Comparison of ENCODE assay signal across 17 cellular contexts in genomic region chr5:7391215-7391614, GRCh38. TPM values are rescaled to one million over a fixed set of nuclear protein-coding genes. Genes with fewer than 3 reads are reported as not detected.
DNase-seq lines count a peak whose midpoint lies in the region; ATAC-seq, FAIRE-seq and TF ChIP-seq lines count a peak whose summit lies in the region.
"Had no signal": no experiment of that assay in that cellular context is flagged by ENCODE, and none has a peak within 500 bp of the region (broad histone marks: within the 10 kb centered on the region; RNA-seq: fewer than 3 reads in every experiment).

No MANE protein-coding gene starts in this region.

- H3K9me2 ChIP-seq in GM23338 (ENCODE audit: insufficient read depth): no peaks in the 10 kb centered on the region

- TF ChIP-seq CTCF in GM23338 (conservative IDR thresholded peaks at IDR 0.05; ENCODE audit: low read depth in 2 of 2): peak; percentile 35 to 43; a peak in 3 of 4 replicates
- TF ChIP-seq CTCF in H1 (IDR thresholded peaks at IDR 0.05; ENCODE audit: control extremely low read depth in 1 of 3, insufficient read depth in 1 of 3, low read depth in 1 of 3, low read length in 3 of 3): peak in 2 of 3 experiments; percentile 23 to 38; a peak in 3 of 4 replicates
- TF ChIP-seq CTCF in neural crest cell (conservative IDR thresholded peaks at IDR 0.05): peak; percentile 48
- no peak for TF ChIP-seq CTCF in foreskin fibroblast (IDR thresholded peaks at IDR 0.05; ENCODE audit: low read depth, low read length)
- no peak for TF ChIP-seq CTCF in adrenal gland (IDR thresholded peaks at IDR 0.05)

- H3K27me3 Mint-ChIP-seq in GM23338 (ENCODE audit: insufficient read depth, low read depth, poor library complexity): peaks cover 12% of the 10 kb centered on the region
- peaks cover 29% of the 10 kb centered on the region for H3K27me3 Mint-ChIP-seq in neural crest cell (ENCODE audit: low read depth)

- peaks cover 33% of the 10 kb centered on the region for H3K4me1 Mint-ChIP-seq in GM23338
- H3K4me1 Mint-ChIP-seq in neural crest cell: peaks cover 11% of the 10 kb centered on the region
- H3K4me1 Mint-ChIP-seq: activated B cell treated with CpG ODN at 0.5 μM for 24 hours had no signal

- TF ChIP-seq POLR2A in H1 (IDR thresholded peaks at IDR 0.05; ENCODE audit: control extremely low read depth in 1 of 2, low read depth in 2 of 2, low read length in 2 of 2): no peak
- no peak for TF ChIP-seq POLR2A in adrenal gland (IDR thresholded peaks at IDR 0.05)

- peak; percentile 80 for FAIRE-seq in H1 (lab: Jason Lieb, UNC)

- H3K27ac Mint-ChIP-seq in GM23338 (peak overlapping the region; percentile 74), neural crest cell (ENCODE audit: unreplicated experiment) (no peak overlapping the region)
- H3K27ac Mint-ChIP-seq: activated B cell treated with CpG ODN at 0.5 μM for 24 hours had no signal

- peak overlapping the region; percentile 53; the same call in 1 of the 2 replicates for H2BK5ac ChIP-seq in H1 (ENCODE audit: low read depth, low read length)

- no peak overlapping the region for H4K8ac ChIP-seq in H1 (ENCODE audit: extremely low read depth, insufficient read depth, low read length)

- peak overlapping the region; percentile 92 for H4K91ac ChIP-seq in H1 (replicated peaks; ENCODE audit: insufficient read length, low read length)

- intact Hi-C loops in adrenal gland (cut with DNase I): loop anchor here in 1 of 2 donors (10.0 kb wide), 1 partner anchor 626 kb away; no protein-coding TSS in a partner anchor

- H3F3A ChIP-seq in GM23338 (replicated peaks; ENCODE audit: low read depth): no peaks in the 10 kb centered on the region

- no peak overlapping the region for H3K23ac ChIP-seq in H1 (ENCODE audit: insufficient read length)

- CTCF ChIA-PET in H1 (lab: Charles Lee; ENCODE audit: partially characterized antibody): interaction anchor here (0.6 to 1.4 kb wide), 4 partner anchors 30 to 142 kb away, joined by 3 read pairs; no protein-coding TSS in a partner anchor

- TF ChIP-seq EP300 in H1 (IDR thresholded peaks at IDR 0.05; ENCODE audit: borderline replicate concordance in 1 of 2, low read depth in 2 of 2, low read length in 2 of 2): no peak

- H2BK120ac ChIP-seq in H1 (replicated peaks; ENCODE audit: low read depth, low read length): peak overlapping the region; percentile 79

- no peak overlapping the region for H3K4me2 ChIP-seq in GM23338
- no peak overlapping the region for H3K4me2 ChIP-seq in H1 (ENCODE audit: insufficient read depth in 1 of 2, low read depth in 2 of 2, low read length in 2 of 2)

- H3K18ac ChIP-seq in H1 (ENCODE audit: extremely low read depth, low read length): peak overlapping the region; percentile 88; the same call in 1 of the 2 replicates

- H3K27ac ChIP-seq in GM23338 (ENCODE audit: low read depth): no peak overlapping the region
- no peak overlapping the region for H3K27ac ChIP-seq in H1 (ENCODE audit: low read depth, low read length)
- H3K27ac ChIP-seq in adrenal gland: no peak overlapping the region
- H3K27ac ChIP-seq: brain microvascular endothelial cell, SJCRH30, suprapubic skin had no signal

- peak overlapping the region; percentile 91 for H2BK12ac ChIP-seq in H1 (ENCODE audit: low read depth, low read length)

- ATAC-seq in GM23338 (peak; percentile 2; the same call in 1 of the 3 replicates), GM21515 (IDR thresholded peaks at IDR 0.05; ENCODE audit: unreplicated experiment) (no peak)

- 67% methylated on average over 9 of the region's 9 CpGs; no CpG with 5 or more reads in 1 of the 2 experiments for WGBS in H1 (ENCODE audit: extremely low coverage in 1 of 2, insufficient coverage in 1 of 2, insufficient read length in 1 of 2, insufficient replicate concordance in 2 of 2, low coverage in 1 of 2, low lambda C conversion rate in 2 of 2, missing lambda C conversion rate in 1 of 2), 2 experiments
- 76 to 92% (median 84%) methylated on average over 9 of the region's 9 CpGs for WGBS in adrenal gland, 4 donors

- H3K9ac ChIP-seq in H1 (replicated peaks in 1 of 4; ENCODE audit: extremely low read depth in 1 of 4, low read depth in 3 of 4, low read length in 3 of 4): no peak overlapping the region

- no peaks in the 10 kb centered on the region for H3K27me3 ChIP-seq in GM23338 (ENCODE audit: insufficient read depth)
- peaks cover 0 to 4% (median 0%) of the 10 kb centered on the region in 4 experiments; a peak in 1 of 7 replicates for H3K27me3 ChIP-seq in H1 (replicated peaks in 1 of 4; ENCODE audit: control insufficient read depth in 3 of 4, extremely low read depth in 1 of 4, insufficient read depth in 3 of 4, low read length in 3 of 4)
- peaks cover 6% of the 10 kb centered on the region for H3K27me3 ChIP-seq in adrenal gland
- H3K27me3 ChIP-seq: SJCRH30 had no signal

- H3K4me1 ChIP-seq in GM23338 (ENCODE audit: insufficient read depth) (peaks cover 14% of the 10 kb centered on the region), H1 (replicated peaks in 1 of 4; ENCODE audit: control insufficient read depth in 3 of 4, insufficient read depth in 4 of 4, low read length in 3 of 4) (peaks cover 9 to 19% (median 14%) of the 10 kb centered on the region in 4 experiments), adrenal gland (replicated peaks in 1 of 2) (no peaks in the 10 kb centered on the region)
- H3K4me1 ChIP-seq: SJCRH30 had no signal

- H3K4ac ChIP-seq in H1 (replicated peaks; ENCODE audit: insufficient read length, low read depth, low read length): peak overlapping the region; percentile 83

- H3K36me3 Mint-ChIP-seq in GM23338 (ENCODE audit: low read depth) (no peaks in the 10 kb centered on the region; the same call in 2 of the 3 replicates), neural crest cell (ENCODE audit: low read depth) (no peaks in the 10 kb centered on the region)

- H3K4me3 ChIP-seq in GM23338: no peak overlapping the region
- H3K4me3 ChIP-seq in H1 (ENCODE audit: extremely low read depth in 1 of 4, insufficient read depth in 2 of 4, low read depth in 3 of 4, low read length in 4 of 4): no peak overlapping the region
- no peak overlapping the region for H3K4me3 ChIP-seq in foreskin fibroblast (ENCODE audit: low read depth in 1 of 2, low read length in 2 of 2)
- H3K4me3 ChIP-seq in adrenal gland: no peak overlapping the region
- H3K4me3 ChIP-seq: SJCRH30, suprapubic skin had no signal

- no peaks in the 10 kb centered on the region for H4K20me1 ChIP-seq in GM23338 (replicated peaks; ENCODE audit: insufficient read depth)
- H4K20me1 ChIP-seq in H1 (replicated peaks in 1 of 2; ENCODE audit: control insufficient read depth in 1 of 2, insufficient read depth in 2 of 2, low read length in 2 of 2): no peaks in the 10 kb centered on the region

- H3K79me2 ChIP-seq in GM23338 (replicated peaks; ENCODE audit: insufficient read depth) (peaks cover 19% of the 10 kb centered on the region), H1 (ENCODE audit: control insufficient read depth in 1 of 2, insufficient read depth in 2 of 2, low read length in 2 of 2) (peaks cover 0 to 9% of the 10 kb centered on the region in 2 experiments; a peak in 1 of 4 replicates)

- 0 out of 2 replicates have a peak overlapping the region, but pooled peaks have one; percentile 36 for H2BK15ac ChIP-seq in H1 (ENCODE audit: low read length)

- H3K79me1 ChIP-seq in H1 (ENCODE audit: low read depth, low read length): no peaks in the 10 kb centered on the region

- no peak overlapping the region for H3K4me3 Mint-ChIP-seq in GM23338
- no peak overlapping the region for H3K4me3 Mint-ChIP-seq in neural crest cell
- H3K4me3 Mint-ChIP-seq: activated B cell treated with CpG ODN at 0.5 μM for 24 hours had no signal

- H3K14ac ChIP-seq in H1 (ENCODE audit: insufficient read length): no peak overlapping the region

- H3K9me3 Mint-ChIP-seq in GM23338 (no peaks in the 10 kb centered on the region), neural crest cell (no peaks in the 10 kb centered on the region)
- H3K9me3 Mint-ChIP-seq: activated B cell treated with CpG ODN at 0.5 μM for 24 hours had no signal

- peak; percentile 67 for DNase-seq in GM23338 (ENCODE audit: low spot score)
- peak; percentile 53 for DNase-seq in NCI-H524 treated with DMSO at 0.1 percent for 48 hours (lab: John Stamatoyannopoulos, UW)
- no peak for DNase-seq in H1 (ENCODE audit: low read depth in 1 of 2, low spot score in 2 of 2)
- DNase-seq in neural crest cell (ENCODE audit: low read depth, low spot score): no peak
- no peak for DNase-seq in foreskin fibroblast
- no peak for DNase-seq in adrenal gland
- DNase-seq in NCI-H2196 (lab: John Stamatoyannopoulos, UW; ENCODE audit: unreplicated experiment): no peak
- DNase-seq: activated B cell treated with CpG ODN at 0.5 μM for 24 hours, activated gamma-delta T cell, brain microvascular endothelial cell, DMS79, HCEC 1CT, NCI-H1436 treated with DMSO at 0.1 percent for 48 hours, posterior cingulate gyrus, SJCRH30 had no signal

- H3K36me3 ChIP-seq in GM23338 (ENCODE audit: insufficient read depth): no peaks in the 10 kb centered on the region
- no peaks in the 10 kb centered on the region for H3K36me3 ChIP-seq in H1 (ENCODE audit: control insufficient read depth in 2 of 4, insufficient read depth in 4 of 4, low read length in 3 of 4)
- no peaks in the 10 kb centered on the region for H3K36me3 ChIP-seq in adrenal gland (replicated peaks in 1 of 2)
- H3K36me3 ChIP-seq: brain microvascular endothelial cell, SJCRH30, suprapubic skin had no signal

- POLR2A ChIA-PET in H1 (lab: Charles Lee; ENCODE audit: partially characterized antibody): no interaction called here

- 0 out of 2 replicates have a peak overlapping the region, but pooled peaks have one; percentile 62 for H2BK20ac ChIP-seq in H1 (ENCODE audit: low read length)

- no peak overlapping the region for H3K56ac ChIP-seq in H1 (replicated peaks; ENCODE audit: insufficient read length, low read depth, low read length)

- peak; percentile 37 to 57; a peak in 3 of 4 replicates for TF ChIP-seq RAD21 in H1 (IDR thresholded peaks at IDR 0.05 in 1 of 2, conservative IDR thresholded peaks at IDR 0.05 in 1 of 2; ENCODE audit: low read depth in 2 of 2, low read length in 2 of 2)

- H3K23me2 ChIP-seq in H1 (ENCODE audit: low read depth, low read length): peaks cover 10% of the 10 kb centered on the region; the same call in 1 of the 2 replicates

- H3K9me3 ChIP-seq in H1 (ENCODE audit: insufficient read depth in 2 of 2, low read depth in 1 of 2, low read length in 1 of 2) (no peaks in the 10 kb centered on the region), adrenal gland (replicated peaks in 1 of 3) (no peaks in the 10 kb centered on the region)
- H3K9me3 ChIP-seq: SJCRH30, suprapubic skin had no signal

- H2AFZ ChIP-seq in GM23338 (no peak overlapping the region), H1 (ENCODE audit: low read length) (no peak overlapping the region)

- no peak overlapping the region for H2AK5ac ChIP-seq in H1 (ENCODE audit: low read depth, low read length)

- no peak overlapping the region for H4K5ac ChIP-seq in H1 (ENCODE audit: insufficient read length, low read depth, low read length)

RNA-seq across cellular contexts. Expression of gene ADCY2, which starts 4.7 kb away (rescaled TPM):
- total RNA-seq in GM23338 (2014; rRNA removed; shearing (Covaris generic)): 49.3 and 74.9 TPM in 2 replicates
- polyA plus RNA-seq in GM23338 (2016; fragmentation: Nextera tagmentation; extraction: Ambion mirVana) (20.0 and 23.8 TPM in 2 replicates), H1 (2011; rRNA removed) (28.6 and 35.8 TPM in 2 replicates), adrenal gland (1 to 10 TPM; 1.3 to 4.0 (median 1.3) TPM)
- total RNA-seq in H1 (2021; fragmentation: NEBNext Ultra II Directional; extraction: Animal tissue kit (Norgen Biotek cat#: 25700)): 122 and 131 TPM in 2 replicates
- 35.3 TPM for polyA plus RNA-seq in H1 (2011; cell fraction: cytosol; rRNA removed)
- 111 TPM for polyA plus RNA-seq in H1 (2011; cell fraction: nucleus; rRNA removed)
- 32.6 to 58.0 TPM (median 43.3 TPM) in 4 replicates for polyA plus RNA-seq in H1 (2012, experiment 1 of 2)
- polyA plus RNA-seq in H1 (2012, experiment 2 of 2): 12.4 TPM
- polyA plus RNA-seq in H1 (2013, experiment 1 of 2): 20.7 TPM
- 21.5 TPM for polyA plus RNA-seq in H1 (2013, experiment 2 of 2)
- 515 and 527 TPM in 2 replicates for polyA minus RNA-seq in H1 (2011; rRNA and poly(A)+ RNA removed)
- 70.8 TPM for polyA minus RNA-seq in H1 (2011; cell fraction: cytosol; rRNA and poly(A)+ RNA removed)
- polyA minus RNA-seq in H1 (2011; cell fraction: nucleus; rRNA and poly(A)+ RNA removed): 671 TPM
- total RNA-seq in neural crest cell (2.1 and 3.5 TPM in 2 replicates), adrenal gland (1 to 10 TPM in 7 of 8 donors, under 1 TPM in 1; 0.85 to 6.6 (median 3.2) TPM)
- total RNA-seq: activated B cell treated with CpG ODN at 0.5 μM for 24 hours had no signal

Comparison
In these comparisons a context has a peak if more than half of its experiments do, and no peak if none do; other contexts are left out.
1. DNase-seq: peak in GM23338 (single experiment) and NCI-H524 treated with DMSO at 0.1 percent for 48 hours (single experiment); none in H1 (0 of 2), neural crest cell (single experiment), foreskin fibroblast (0 of 2), adrenal gland (0 of 7) and NCI-H2196 (single experiment).
2. CTCF ChIP-seq: peak in GM23338 (2 of 2), H1 (2 of 3) and neural crest cell (single experiment); none in foreskin fibroblast (single experiment) and adrenal gland (0 of 6).